ENCODE assay signal across 20 cellular contexts in genomic region chr5:41891066-41891707, GRCh38. TPM values are rescaled to one million over a fixed set of nuclear protein-coding genes. Genes with fewer than 3 reads are reported as not detected.
DNase-seq lines count a peak whose midpoint lies in the region; ATAC-seq and TF ChIP-seq lines count a peak whose summit lies in the region.
"Had no signal": no experiment of that assay in that cellular context is flagged by ENCODE, and none has a peak within 500 bp of the region (broad histone marks: within the 10 kb centered on the region; RNA-seq: fewer than 3 reads in every experiment).

No MANE protein-coding gene starts in this region.

- H3K4me1 Mint-ChIP-seq in GM23338, result no peaks in the 10 kb centered on the region
- H3K4me1 Mint-ChIP-seq: activated B cell treated with CpG ODN at 0.5 μM for 24 hours, nephron had no signal

- H3K9me2 ChIP-seq in GM23338 (ENCODE audit: insufficient read depth), result 0 out of 2 replicates have a peak, but pooled peaks cover 7% of the 10 kb centered on the region

- no peak overlapping the region for H3K4me3 ChIP-seq in GM23338
- H3K4me3 ChIP-seq: ascending aorta, spleen, thyroid gland had no signal

- no peak overlapping the region for H3K4me3 Mint-ChIP-seq in GM23338
- H3K4me3 Mint-ChIP-seq: activated B cell treated with CpG ODN at 0.5 μM for 24 hours; effector memory CD8-positive, alpha-beta T cell; memory B cell; nephron had no signal

- peaks cover 34% of the 10 kb centered on the region for H3K9me3 Mint-ChIP-seq in GM23338
- H3K9me3 Mint-ChIP-seq: activated B cell treated with CpG ODN at 0.5 μM for 24 hours; effector memory CD8-positive, alpha-beta T cell had no signal

- no peaks in the 10 kb centered on the region for H3K4me1 ChIP-seq in GM23338 (ENCODE audit: insufficient read depth)
- H3K4me1 ChIP-seq: ascending aorta, thyroid gland had no signal

- H3F3A ChIP-seq in GM23338 (replicated peaks; ENCODE audit: low read depth), result no peaks in the 10 kb centered on the region

- 0 out of 2 replicates have a peak, but pooled peaks cover 4% of the 10 kb centered on the region for H3K36me3 ChIP-seq in GM23338 (ENCODE audit: insufficient read depth)
- H3K36me3 ChIP-seq: ascending aorta, spleen, thyroid gland had no signal

- DNase-seq in GM23338 (ENCODE audit: low spot score) (peak; percentile 4), NCI-H226 (peak; percentile 59), erythroblast (lab: John Stamatoyannopoulos, UW) (peak; percentile 9 to 51), SIG-M5 treated with dmso at 0.1 percent for 504 hours (lab: John Stamatoyannopoulos, UW; ENCODE audit: unreplicated experiment) (no peak), NCI-H2171 (lab: John Stamatoyannopoulos, UW) (no peak), iPS-NIHi7 (ENCODE audit: extremely low spot score) (no peak), AML-193 (lab: John Stamatoyannopoulos, UW) (no peak)
- DNase-seq: activated B cell treated with CpG ODN at 0.5 μM for 24 hours; COR-L47; effector memory CD8-positive, alpha-beta T cell; EL; NCI-H1105; NCI-H748 treated with DMSO at 0.1 percent for 48 hours; RPMI8226; spleen; thyroid gland had no signal

- peaks cover 3% of the 10 kb centered on the region for H3K27me3 Mint-ChIP-seq in GM23338 (ENCODE audit: insufficient read depth, low read depth, poor library complexity)

- H3K27ac ChIP-seq in GM23338 (ENCODE audit: low read depth), result no peak overlapping the region
- H3K27ac ChIP-seq: ascending aorta, spleen, thyroid gland had no signal

- no peaks in the 10 kb centered on the region for H4K20me1 ChIP-seq in GM23338 (replicated peaks; ENCODE audit: insufficient read depth)

- H3K36me3 Mint-ChIP-seq in GM23338 (ENCODE audit: low read depth), result peaks cover 6% of the 10 kb centered on the region; the same call in 1 of the 3 replicates
- H3K36me3 Mint-ChIP-seq: memory B cell had no signal

- no peak overlapping the region for H2AFZ ChIP-seq in GM23338

- ATAC-seq in GM18909 (IDR thresholded peaks at IDR 0.05; ENCODE audit: poor library complexity, unreplicated experiment) (peak; percentile 67), GM23338 (no peak)
- ATAC-seq: effector memory CD8-positive, alpha-beta T cell had no signal

- no peaks in the 10 kb centered on the region for H3K27me3 ChIP-seq in GM23338 (ENCODE audit: insufficient read depth)
- H3K27me3 ChIP-seq: ascending aorta, thyroid gland had no signal

- TF ChIP-seq POLR2A in erythroblast (IDR thresholded peaks at IDR 0.05; ENCODE audit: low read length), result no peak

- H3K27ac Mint-ChIP-seq in GM23338, result no peak overlapping the region
- H3K27ac Mint-ChIP-seq: activated B cell treated with CpG ODN at 0.5 μM for 24 hours; effector memory CD8-positive, alpha-beta T cell; memory B cell had no signal

- H3K79me2 ChIP-seq in GM23338 (replicated peaks; ENCODE audit: insufficient read depth), result no peaks in the 10 kb centered on the region

- H3K4me2 ChIP-seq in GM23338, result no peak overlapping the region

- no peak for TF ChIP-seq CTCF in GM23338 (conservative IDR thresholded peaks at IDR 0.05; ENCODE audit: low read depth in 2 of 2)

TF ChIP-seq in GM23338, 12 proteins besides CTCF, POLR2A, EP300 and RAD21:
- no peak for TF ChIP-seq JUNB (IDR thresholded peaks at IDR 0.05; ENCODE audit: unreplicated experiment)
- no peak for TF ChIP-seq NANOG (IDR thresholded peaks at IDR 0.05; ENCODE audit: borderline replicate concordance)
- no peak for TF ChIP-seq EZH2phosphoT487 (IDR thresholded peaks at IDR 0.05; ENCODE audit: unreplicated experiment)
- TF ChIP-seq CREB1 (CRISPR knock-in tag; IDR thresholded peaks at IDR 0.05; ENCODE audit: low read depth), result no peak

RNA-seq across cellular contexts. Expression of gene RIMOC1, which starts 13.0 kb away (rescaled TPM):
- 25.3 and 30.3 TPM in 2 replicates for total RNA-seq in GM23338 (2014; rRNA removed; shearing (Covaris generic))
- 22.7 and 26.4 TPM in 2 replicates for polyA plus RNA-seq in GM23338 (2016; fragmentation: Nextera tagmentation; extraction: Ambion mirVana)

RNA-seq across cellular contexts. Expression of gene OXCT1, which starts 21.0 kb away (rescaled TPM):
- total RNA-seq in GM23338 (2014; rRNA removed; shearing (Covaris generic)), result 29.2 and 37.0 TPM in 2 replicates
- 11.6 and 12.9 TPM in 2 replicates for polyA plus RNA-seq in GM23338 (2016; fragmentation: Nextera tagmentation; extraction: Ambion mirVana)

RNA-seq across cellular contexts. Expression of gene FBXO4, which starts 33.9 kb away (rescaled TPM):
- total RNA-seq in GM23338 (2014; rRNA removed; shearing (Covaris generic)), result 0.54 and 0.63 TPM in 2 replicates
- 0.52 and 0.74 TPM in 2 replicates for polyA plus RNA-seq in GM23338 (2016; fragmentation: Nextera tagmentation; extraction: Ambion mirVana)

Comparison
In these comparisons a context has a peak if more than half of its experiments do, and no peak if none do; other contexts are left out.
1. DNase-seq: peak in GM23338 (single experiment), NCI-H226 (single experiment) and erythroblast (2 of 2); none in SIG-M5 treated with dmso at 0.1 percent for 504 hours (single experiment), NCI-H2171 (single experiment), iPS-NIHi7 (single experiment) and AML-193 (0 of 2).